25 cellular contexts compared by ENCODE assay signal in the genomic region with DNA sequence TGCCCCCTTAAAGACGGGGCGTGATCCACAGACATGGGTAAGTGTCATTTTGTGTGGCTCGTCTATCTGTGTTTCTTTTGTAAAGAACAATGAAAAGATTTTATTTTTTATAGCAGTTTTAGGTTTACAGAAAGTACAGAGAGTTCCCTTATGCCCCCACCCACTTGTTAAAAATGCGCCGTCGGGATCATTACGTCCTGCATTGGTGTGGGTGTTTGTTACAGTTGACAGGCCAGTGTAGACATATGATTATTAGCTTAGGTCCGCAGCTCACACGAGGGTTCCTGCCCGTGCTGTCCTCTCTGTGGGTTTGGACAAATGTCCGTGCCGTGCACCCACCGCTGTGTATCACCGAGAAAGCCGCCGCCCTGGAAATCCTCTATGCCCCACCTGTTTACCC.
"Had no signal": no experiment of that assay in that cellular context is flagged by ENCODE, and none has a peak within 500 bp of the region (broad histone marks: within the 10 kb centered on the region; RNA-seq: fewer than 3 reads in every experiment).

No MANE protein-coding gene starts in this region.

- H3K9me3 Mint-ChIP-seq: activated T-cell treated with anti-CD3 and anti-CD28 coated beads, Interleukin-2, amount 50 U/mL, for 72 hours; effector memory CD8-positive, alpha-beta T cell; nephron; stimulated activated naive B cell treated with anti-CD40 and anti-IgM and Interleukin-4, amounts not matched to agents 10 μg/mL and 1 μg/mL and 100 μg/mL, for 72 hours had no signal

- H3K9me3 ChIP-seq: adrenal gland, heart left ventricle, neutrophil, pancreas, psoas muscle, stomach, thyroid gland, upper lobe of right lung had no signal

- H3K27ac ChIP-seq: adrenal gland, heart left ventricle, neutrophil, pancreas, psoas muscle, stomach, thyroid gland, upper lobe of right lung had no signal

- ATAC-seq: activated T-cell treated with anti-CD3 and anti-CD28 coated beads, Interleukin-2, amount 50 U/mL, for 72 hours; effector memory CD8-positive, alpha-beta T cell; heart left ventricle; left lobe of liver; pancreas; psoas muscle; stimulated activated naive B cell treated with anti-CD40 and anti-IgM and Interleukin-4, amounts not matched to agents 10 μg/mL and 1 μg/mL and 100 μg/mL, for 72 hours; upper lobe of right lung had no signal

- H3K4me3 Mint-ChIP-seq: activated naive CD8-positive, alpha-beta T cell; activated T-cell treated with anti-CD3 and anti-CD28 coated beads, Interleukin-2, amount 50 U/mL, for 72 hours; effector memory CD8-positive, alpha-beta T cell; nephron; stimulated activated naive B cell treated with anti-CD40 and anti-IgM and Interleukin-4, amounts not matched to agents 10 μg/mL and 1 μg/mL and 100 μg/mL, for 72 hours had no signal

- H3K36me3 ChIP-seq: neutrophil, pancreas, thyroid gland, upper lobe of right lung had no signal

- H3K27ac Mint-ChIP-seq: activated naive CD8-positive, alpha-beta T cell; activated T-cell treated with anti-CD3 and anti-CD28 coated beads, Interleukin-2, amount 50 U/mL, for 72 hours; effector memory CD8-positive, alpha-beta T cell; nephron; stimulated activated naive B cell treated with anti-CD40 and anti-IgM and Interleukin-4, amounts not matched to agents 10 μg/mL and 1 μg/mL and 100 μg/mL, for 72 hours had no signal

- H3K36me3 Mint-ChIP-seq: activated naive CD8-positive, alpha-beta T cell; stimulated activated naive B cell treated with anti-CD40 and anti-IgM and Interleukin-4, amounts not matched to agents 10 μg/mL and 1 μg/mL and 100 μg/mL, for 72 hours had no signal

- DNase-seq: activated CD4-positive, alpha-beta T cell treated with anti-CD3 and anti-CD28 coated beads for 4 hours; activated CD4-positive, alpha-beta T cell treated with anti-CD3 and anti-CD28 coated beads, Interleukin-2, amount 50 U/mL, for 48 hours; activated CD4-positive, CD25-positive, alpha-beta regulatory T cell; activated naive CD4-positive, alpha-beta T cell treated with Interleukin-2 at 50 U/mL for 16 hours; activated T-cell treated with anti-CD3 and anti-CD28 coated beads for 4 hours; activated T-cell treated with anti-CD3 and anti-CD28 coated beads, Interleukin-2, amount 50 U/mL, for 72 hours; caudate nucleus; cortex of kidney; effector memory CD8-positive, alpha-beta T cell; foreskin fibroblast; hypothalamus; psoas muscle; stimulated activated CD4-positive, alpha-beta T cell treated with anti-CD3 and anti-CD28 coated beads, Interleukin-15, amount 100 ng/mL, for 24 hours; stimulated activated CD4-positive, alpha-beta T cell treated with anti-CD3 and anti-CD28 coated beads, Interleukin-2, amount 100 ng/mL, for 24 hours; stimulated activated naive B cell treated with anti-CD40 and anti-IgM and Interleukin-4, amounts not matched to agents 10 μg/mL and 1 μg/mL and 100 μg/mL, for 72 hours; stomach; thyroid gland; upper lobe of right lung had no signal

- H3K27me3 ChIP-seq: adrenal gland, heart left ventricle, neutrophil, pancreas, stomach, thyroid gland, upper lobe of right lung had no signal

- H3K27me3 Mint-ChIP-seq: effector memory CD8-positive, alpha-beta T cell; stimulated activated naive B cell treated with anti-CD40 and anti-IgM and Interleukin-4, amounts not matched to agents 10 μg/mL and 1 μg/mL and 100 μg/mL, for 72 hours had no signal

- H3K4me3 ChIP-seq: adrenal gland, heart left ventricle, pancreas, psoas muscle, stomach, thyroid gland, upper lobe of right lung had no signal
